1 cellular context compared by ENCODE assay signal in the genomic region with DNA sequence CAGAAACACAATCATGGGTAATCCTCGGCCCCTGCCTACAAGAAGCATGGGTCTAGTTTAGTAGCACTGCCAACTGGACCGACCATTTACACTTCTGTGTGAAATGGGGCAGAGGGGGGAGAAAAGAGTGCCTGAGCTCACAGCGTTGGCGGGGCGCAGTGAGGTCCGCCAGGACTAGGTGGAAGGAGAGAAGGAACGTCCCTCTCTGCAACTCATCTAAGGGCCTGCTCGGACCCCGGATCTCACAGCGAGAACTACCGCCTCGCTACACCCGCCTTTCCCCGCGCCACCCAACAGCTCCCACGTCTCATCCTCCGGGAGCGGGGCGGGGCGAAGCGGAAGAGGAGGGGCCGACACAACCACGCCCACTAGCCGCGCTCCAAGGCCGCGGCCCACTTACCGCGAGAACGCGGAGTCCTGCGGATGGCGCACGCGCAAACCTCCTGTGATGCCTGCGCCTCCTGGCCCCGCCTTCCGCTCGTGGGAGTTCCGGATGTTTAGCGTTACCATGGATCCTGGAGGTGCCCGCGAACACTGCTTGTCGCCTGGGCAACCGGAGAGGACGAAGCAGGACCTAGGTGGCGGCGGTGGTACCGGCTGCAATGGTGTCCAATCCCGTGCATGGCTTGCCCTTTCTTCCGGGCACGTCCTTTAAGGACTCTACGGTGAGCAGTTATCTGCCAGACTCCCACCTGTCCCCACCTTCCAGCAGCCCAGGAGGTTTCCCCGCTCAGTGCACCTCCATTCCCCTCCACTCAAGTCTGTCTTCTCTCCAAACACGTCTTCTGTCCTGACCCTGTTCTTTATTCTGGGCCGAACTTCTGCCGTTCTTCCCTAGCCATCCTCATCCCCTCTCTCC.
A peak's percentile ranks its signal among the peaks of the same experiment; 100 is the strongest.
TF ChIP-seq lines count a peak whose summit lies in the region.

EFHC1 (plus strand) TSS at position 534 of the 859 bp plus-strand sequence; CDS start at position 603, 69 bp downstream.

TF ChIP-seq in HepG2, 621 proteins besides CTCF, POLR2A, EP300 and RAD21 (continued from another document and continues in another):
- TF ChIP-seq, protein P1, sequence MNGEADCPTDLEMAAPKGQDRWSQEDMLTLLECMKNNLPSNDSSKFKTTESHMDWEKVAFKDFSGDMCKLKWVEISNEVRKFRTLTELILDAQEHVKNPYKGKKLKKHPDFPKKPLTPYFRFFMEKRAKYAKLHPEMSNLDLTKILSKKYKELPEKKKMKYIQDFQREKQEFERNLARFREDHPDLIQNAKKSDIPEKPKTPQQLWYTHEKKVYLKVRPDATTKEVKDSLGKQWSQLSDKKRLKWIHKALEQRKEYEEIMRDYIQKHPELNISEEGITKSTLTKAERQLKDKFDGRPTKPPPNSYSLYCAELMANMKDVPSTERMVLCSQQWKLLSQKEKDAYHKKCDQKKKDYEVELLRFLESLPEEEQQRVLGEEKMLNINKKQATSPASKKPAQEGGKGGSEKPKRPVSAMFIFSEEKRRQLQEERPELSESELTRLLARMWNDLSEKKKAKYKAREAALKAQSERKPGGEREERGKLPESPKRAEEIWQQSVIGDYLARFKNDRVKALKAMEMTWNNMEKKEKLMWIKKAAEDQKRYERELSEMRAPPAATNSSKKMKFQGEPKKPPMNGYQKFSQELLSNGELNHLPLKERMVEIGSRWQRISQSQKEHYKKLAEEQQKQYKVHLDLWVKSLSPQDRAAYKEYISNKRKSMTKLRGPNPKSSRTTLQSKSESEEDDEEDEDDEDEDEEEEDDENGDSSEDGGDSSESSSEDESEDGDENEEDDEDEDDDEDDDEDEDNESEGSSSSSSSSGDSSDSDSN (CRISPR knock-in tag; IDR thresholded peaks at IDR 0.05) = peak; percentile 41
- TF ChIP-seq ZNF326 (CRISPR knock-in tag; IDR thresholded peaks at IDR 0.05; ENCODE audit: borderline replicate concordance) (no peak), RFX5 (IDR thresholded peaks at IDR 0.05; ENCODE audit: low read depth, low read length) (no peak), ZNF124 (CRISPR knock-in tag; IDR thresholded peaks at IDR 0.05) (peak; percentile 95), TBL1XR1 (IDR thresholded peaks at IDR 0.05; ENCODE audit: borderline replicate concordance, low read length, partially characterized antibody) (no peak), ZNF552 (CRISPR knock-in tag; IDR thresholded peaks at IDR 0.05; ENCODE audit: borderline replicate concordance) (no peak), RXRA (CRISPR knock-in tag; IDR thresholded peaks at IDR 0.05) (peak; percentile 74), ZFP1 (CRISPR knock-in tag; IDR thresholded peaks at IDR 0.05) (no peak; the same call in 1 of the 2 replicates), FOXP1 (IDR thresholded peaks at IDR 0.05) (no peak), FOXP1 (CRISPR knock-in tag; IDR thresholded peaks at IDR 0.05) (peak; percentile 41; the same call in 1 of the 2 replicates), ZBTB44 (CRISPR knock-in tag; IDR thresholded peaks at IDR 0.05) (no peak), ZBTB34 (CRISPR knock-in tag; IDR thresholded peaks at IDR 0.05) (no peak), ZBTB3 (CRISPR knock-in tag; IDR thresholded peaks at IDR 0.05; ENCODE audit: borderline replicate concordance, low read depth) (0 out of 2 replicates have a peak, but pooled peaks have one; percentile 42), SP1 (IDR thresholded peaks at IDR 0.05) (peak; percentile 95), SP1 (CRISPR knock-in tag; IDR thresholded peaks at IDR 0.05) (peak; percentile 99), ZNF563 (CRISPR knock-in tag; IDR thresholded peaks at IDR 0.05) (peak; percentile 31; the same call in 1 of the 2 replicates), THAP8 (CRISPR knock-in tag; IDR thresholded peaks at IDR 0.05; ENCODE audit: borderline replicate concordance) (peak; percentile 22; the same call in 1 of the 2 replicates), HNRNPL (IDR thresholded peaks at IDR 0.05; ENCODE audit: low read depth, low read length) (peak; percentile 67; the same call in 1 of the 2 replicates), POLR2AphosphoS5 (IDR thresholded peaks at IDR 0.05; ENCODE audit: low read depth, low read length) (peak; percentile 98), RFXANK (CRISPR knock-in tag; IDR thresholded peaks at IDR 0.05) (0 out of 2 replicates have a peak, but pooled peaks have one; percentile 61), KDM6A (CRISPR knock-in tag; IDR thresholded peaks at IDR 0.05; ENCODE audit: low read depth) (no peak), IRF2 (CRISPR knock-in tag; IDR thresholded peaks at IDR 0.05) (peak; percentile 88), MNT (IDR thresholded peaks at IDR 0.05) (peak; percentile 95), ARNTL (CRISPR knock-in tag; IDR thresholded peaks at IDR 0.05) (peak; percentile 84; the same call in 1 of the 2 replicates), ATF4 (CRISPR knock-in tag; IDR thresholded peaks at IDR 0.05) (0 out of 4 replicates have a peak, but pooled peaks of 1 of the 2 experiments have one; percentile 9), ZNF678 (CRISPR knock-in tag; IDR thresholded peaks at IDR 0.05) (peak; percentile 69; the same call in 1 of the 2 replicates), SKI (IDR thresholded peaks at IDR 0.05; ENCODE audit: partially characterized antibody) (peak; percentile 54), HOXD1 (CRISPR knock-in tag; IDR thresholded peaks at IDR 0.05) (peak; percentile 83), MBNL3 (CRISPR knock-in tag; conservative IDR thresholded peaks at IDR 0.05) (no peak), TFAP4 (IDR thresholded peaks at IDR 0.05; ENCODE audit: borderline replicate concordance, low read depth) (peak; percentile 18; the same call in 1 of the 2 replicates), TBP (CRISPR knock-in tag; IDR thresholded peaks at IDR 0.05) (no peak), CHD2 (IDR thresholded peaks at IDR 0.05; ENCODE audit: low read depth, low read length) (peak; percentile 100), ATRX (CRISPR knock-in tag; IDR thresholded peaks at IDR 0.05; ENCODE audit: borderline replicate concordance) (no peak)
- TF ChIP-seq, protein P2, sequence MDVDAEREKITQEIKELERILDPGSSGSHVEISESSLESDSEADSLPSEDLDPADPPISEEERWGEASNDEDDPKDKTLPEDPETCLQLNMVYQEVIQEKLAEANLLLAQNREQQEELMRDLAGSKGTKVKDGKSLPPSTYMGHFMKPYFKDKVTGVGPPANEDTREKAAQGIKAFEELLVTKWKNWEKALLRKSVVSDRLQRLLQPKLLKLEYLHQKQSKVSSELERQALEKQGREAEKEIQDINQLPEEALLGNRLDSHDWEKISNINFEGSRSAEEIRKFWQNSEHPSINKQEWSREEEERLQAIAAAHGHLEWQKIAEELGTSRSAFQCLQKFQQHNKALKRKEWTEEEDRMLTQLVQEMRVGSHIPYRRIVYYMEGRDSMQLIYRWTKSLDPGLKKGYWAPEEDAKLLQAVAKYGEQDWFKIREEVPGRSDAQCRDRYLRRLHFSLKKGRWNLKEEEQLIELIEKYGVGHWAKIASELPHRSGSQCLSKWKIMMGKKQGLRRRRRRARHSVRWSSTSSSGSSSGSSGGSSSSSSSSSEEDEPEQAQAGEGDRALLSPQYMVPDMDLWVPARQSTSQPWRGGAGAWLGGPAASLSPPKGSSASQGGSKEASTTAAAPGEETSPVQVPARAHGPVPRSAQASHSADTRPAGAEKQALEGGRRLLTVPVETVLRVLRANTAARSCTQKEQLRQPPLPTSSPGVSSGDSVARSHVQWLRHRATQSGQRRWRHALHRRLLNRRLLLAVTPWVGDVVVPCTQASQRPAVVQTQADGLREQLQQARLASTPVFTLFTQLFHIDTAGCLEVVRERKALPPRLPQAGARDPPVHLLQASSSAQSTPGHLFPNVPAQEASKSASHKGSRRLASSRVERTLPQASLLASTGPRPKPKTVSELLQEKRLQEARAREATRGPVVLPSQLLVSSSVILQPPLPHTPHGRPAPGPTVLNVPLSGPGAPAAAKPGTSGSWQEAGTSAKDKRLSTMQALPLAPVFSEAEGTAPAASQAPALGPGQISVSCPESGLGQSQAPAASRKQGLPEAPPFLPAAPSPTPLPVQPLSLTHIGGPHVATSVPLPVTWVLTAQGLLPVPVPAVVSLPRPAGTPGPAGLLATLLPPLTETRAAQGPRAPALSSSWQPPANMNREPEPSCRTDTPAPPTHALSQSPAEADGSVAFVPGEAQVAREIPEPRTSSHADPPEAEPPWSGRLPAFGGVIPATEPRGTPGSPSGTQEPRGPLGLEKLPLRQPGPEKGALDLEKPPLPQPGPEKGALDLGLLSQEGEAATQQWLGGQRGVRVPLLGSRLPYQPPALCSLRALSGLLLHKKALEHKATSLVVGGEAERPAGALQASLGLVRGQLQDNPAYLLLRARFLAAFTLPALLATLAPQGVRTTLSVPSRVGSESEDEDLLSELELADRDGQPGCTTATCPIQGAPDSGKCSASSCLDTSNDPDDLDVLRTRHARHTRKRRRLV (CRISPR knock-in tag; IDR thresholded peaks at IDR 0.05) = peak; percentile 72; the same call in 1 of the 2 replicates
- TF ChIP-seq, protein P3, sequence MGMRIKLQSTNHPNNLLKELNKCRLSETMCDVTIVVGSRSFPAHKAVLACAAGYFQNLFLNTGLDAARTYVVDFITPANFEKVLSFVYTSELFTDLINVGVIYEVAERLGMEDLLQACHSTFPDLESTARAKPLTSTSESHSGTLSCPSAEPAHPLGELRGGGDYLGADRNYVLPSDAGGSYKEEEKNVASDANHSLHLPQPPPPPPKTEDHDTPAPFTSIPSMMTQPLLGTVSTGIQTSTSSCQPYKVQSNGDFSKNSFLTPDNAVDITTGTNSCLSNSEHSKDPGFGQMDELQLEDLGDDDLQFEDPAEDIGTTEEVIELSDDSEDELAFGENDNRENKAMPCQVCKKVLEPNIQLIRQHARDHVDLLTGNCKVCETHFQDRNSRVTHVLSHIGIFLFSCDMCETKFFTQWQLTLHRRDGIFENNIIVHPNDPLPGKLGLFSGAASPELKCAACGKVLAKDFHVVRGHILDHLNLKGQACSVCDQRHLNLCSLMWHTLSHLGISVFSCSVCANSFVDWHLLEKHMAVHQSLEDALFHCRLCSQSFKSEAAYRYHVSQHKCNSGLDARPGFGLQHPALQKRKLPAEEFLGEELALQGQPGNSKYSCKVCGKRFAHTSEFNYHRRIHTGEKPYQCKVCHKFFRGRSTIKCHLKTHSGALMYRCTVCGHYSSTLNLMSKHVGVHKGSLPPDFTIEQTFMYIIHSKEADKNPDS (CRISPR knock-in tag; IDR thresholded peaks at IDR 0.05) = no peak
- TF ChIP-seq, protein P4, sequence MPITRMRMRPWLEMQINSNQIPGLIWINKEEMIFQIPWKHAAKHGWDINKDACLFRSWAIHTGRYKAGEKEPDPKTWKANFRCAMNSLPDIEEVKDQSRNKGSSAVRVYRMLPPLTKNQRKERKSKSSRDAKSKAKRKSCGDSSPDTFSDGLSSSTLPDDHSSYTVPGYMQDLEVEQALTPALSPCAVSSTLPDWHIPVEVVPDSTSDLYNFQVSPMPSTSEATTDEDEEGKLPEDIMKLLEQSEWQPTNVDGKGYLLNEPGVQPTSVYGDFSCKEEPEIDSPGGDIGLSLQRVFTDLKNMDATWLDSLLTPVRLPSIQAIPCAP (CRISPR knock-in tag; IDR thresholded peaks at IDR 0.05; ENCODE audit: low read depth) = 0 out of 2 replicates have a peak, but pooled peaks have one; percentile 83
- TF ChIP-seq, protein P5, sequence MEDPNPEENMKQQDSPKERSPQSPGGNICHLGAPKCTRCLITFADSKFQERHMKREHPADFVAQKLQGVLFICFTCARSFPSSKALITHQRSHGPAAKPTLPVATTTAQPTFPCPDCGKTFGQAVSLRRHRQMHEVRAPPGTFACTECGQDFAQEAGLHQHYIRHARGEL (CRISPR knock-in tag; IDR thresholded peaks at IDR 0.05) = no peak
